7 cellular contexts compared by ENCODE assay signal in genomic region chr2:95671171-95671570, GRCh38.
DNase-seq lines count a peak whose midpoint lies in the region; ATAC-seq, FAIRE-seq and TF ChIP-seq lines count a peak whose summit lies in the region.
"Not testable (repeated sequence)": the region's sequence is repeated elsewhere in the genome, so short reads cannot be mapped to it uniquely, and the experiment has no call there.

No MANE protein-coding gene starts in this region.

- not testable (repeated sequence) for H3K4me1 ChIP-seq in foreskin keratinocyte

- TF ChIP-seq CTCF in D721Med (IDR thresholded peaks at IDR 0.05; ENCODE audit: insufficient read depth, missing control alignments); foreskin keratinocyte (conservative IDR thresholded peaks at IDR 0.05): not testable (repeated sequence)

- not testable (repeated sequence) for DNase-seq in D721Med (ENCODE audit: insufficient read length, low spot score); HTR-8/SVneo (ENCODE audit: insufficient read length, low spot score); foreskin keratinocyte; urothelium cell line (ENCODE audit: low spot score)
- peak; percentile 6 to 82 for DNase-seq in NCI-H524 (lab: John Stamatoyannopoulos, UW)
- DNase-seq in cerebellum (ENCODE audit: low spot score), result peak; percentile 20

- H3K27me3 ChIP-seq in foreskin keratinocyte, result not testable (repeated sequence)

- peak; percentile 73 for ATAC-seq in SK-N-SH treated with all-trans-retinoic acid at 6 μM for 48 hours
- peak; percentile 23 for ATAC-seq in foreskin keratinocyte

- not testable (repeated sequence) for H3K27ac ChIP-seq in foreskin keratinocyte

- FAIRE-seq in D721Med (lab: Jason Lieb, UNC), result peak; percentile 77
- FAIRE-seq in HTR-8/SVneo (lab: Jason Lieb, UNC), result peak; percentile 73
- peak; percentile 52 for FAIRE-seq in urothelium cell line (lab: Jason Lieb, UNC)
